8 cellular contexts compared by ENCODE assay signal in the genomic region with DNA sequence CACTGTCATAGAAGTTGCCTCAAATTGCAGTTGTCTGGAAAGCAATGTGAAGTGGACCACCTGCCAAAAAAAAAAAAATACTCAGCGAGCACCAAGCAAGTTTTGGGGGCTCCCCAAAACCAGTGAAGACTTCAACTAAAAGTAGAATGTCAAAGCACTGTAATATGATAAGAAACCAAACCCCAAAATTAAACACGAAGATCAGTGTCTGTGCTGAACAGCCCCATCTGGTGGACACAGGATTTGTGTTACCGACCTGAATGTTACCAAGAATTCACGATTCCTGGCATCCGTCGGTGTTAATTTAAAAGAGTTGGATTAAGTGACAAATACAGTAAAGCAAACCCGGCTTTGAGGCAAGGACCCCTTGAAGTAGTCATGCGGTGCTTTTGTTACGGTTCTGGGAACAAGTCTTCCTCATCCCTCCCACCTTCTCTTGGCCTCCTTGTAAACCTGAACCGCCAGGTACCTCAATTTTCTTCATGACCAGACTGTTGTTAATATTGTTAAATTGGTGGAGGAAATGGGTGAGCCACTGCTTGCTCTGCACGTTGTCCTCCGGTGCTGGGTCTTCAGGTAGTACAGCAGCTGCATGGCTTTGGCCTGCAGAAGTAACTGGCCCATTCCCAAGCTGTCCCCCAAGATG. TPM values are rescaled to one million over a fixed set of nuclear protein-coding genes. Genes with fewer than 3 reads are reported as not detected.
A peak's percentile ranks its signal among the peaks of the same experiment; 100 is the strongest.
DNase-seq lines count a peak whose midpoint lies in the region; ATAC-seq and TF ChIP-seq lines count a peak whose summit lies in the region.

No MANE protein-coding gene starts in this region.

- H3K9me3 ChIP-seq in testis: no peaks in the 10 kb centered on the region

- no peaks in the 10 kb centered on the region for H3K27me3 Mint-ChIP-seq in natural killer cell treated with Interleukin-12 subunit alpha and Interleukin-12 subunit beta and Interleukin-15 and Interleukin-18, amount 100 ng/mL, for 72 hours

- no peaks in the 10 kb centered on the region for H3K36me3 ChIP-seq in testis (ENCODE audit: low read depth, missing control alignments)

- no peaks in the 10 kb centered on the region for H3K9me3 Mint-ChIP-seq in natural killer cell treated with Interleukin-12 subunit alpha and Interleukin-12 subunit beta and Interleukin-15 and Interleukin-18, amount 100 ng/mL, for 72 hours

- no peak overlapping the region for H3K4me3 ChIP-seq in testis

- H3K27ac ChIP-seq in testis: no peak overlapping the region

- no peaks in the 10 kb centered on the region for H3K27me3 ChIP-seq in testis

- H3K4me3 Mint-ChIP-seq in natural killer cell treated with Interleukin-12 subunit alpha and Interleukin-12 subunit beta and Interleukin-15 and Interleukin-18, amount 100 ng/mL, for 72 hours: peak overlapping the region; percentile 8

- 10 to 25% methylated on average over 12 of the region's 12 CpGs for WGBS in testis, 2 donors

- intact Hi-C loops in testis (cut with DNase I; ENCODE audit: low total_unique reads): no loop called here

- H3K36me3 Mint-ChIP-seq in natural killer cell treated with Interleukin-12 subunit alpha and Interleukin-12 subunit beta and Interleukin-15 and Interleukin-18, amount 100 ng/mL, for 72 hours: no peaks in the 10 kb centered on the region

- TF ChIP-seq POLR2A in testis (IDR thresholded peaks at IDR 0.05): no peak

- peaks cover 5% of the 10 kb centered on the region for H3K4me1 ChIP-seq in testis

- ATAC-seq in esophagus mucosa: peak; percentile 60
- no peak for ATAC-seq in natural killer cell treated with Interleukin-12 subunit alpha and Interleukin-12 subunit beta and Interleukin-15 and Interleukin-18, amount 100 ng/mL, for 72 hours
- ATAC-seq in HG03469 (IDR thresholded peaks at IDR 0.05; ENCODE audit: unreplicated experiment): no peak

- peaks cover 11 to 14% of the 10 kb centered on the region in 2 donors for H3K4me1 Mint-ChIP-seq in natural killer cell treated with Interleukin-12 subunit alpha and Interleukin-12 subunit beta and Interleukin-15 and Interleukin-18, amount 100 ng/mL, for 72 hours (ENCODE audit: low read depth in 2 of 2)

- H3K27ac Mint-ChIP-seq in natural killer cell treated with Interleukin-12 subunit alpha and Interleukin-12 subunit beta and Interleukin-15 and Interleukin-18, amount 100 ng/mL, for 72 hours: no peak overlapping the region

- peak; percentile 52 to 72 (median 69) for TF ChIP-seq CTCF in testis (IDR thresholded peaks at IDR 0.05)

- DNase-seq in activated gamma-delta T cell treated with Interleukin-2 at 50 U/mL for 16 hours (peak; percentile 52), activated gamma-delta T cell (lab: John Stamatoyannopoulos, UW) (no peak), NCI-H345 treated with DMSO at 0.1 percent for 48 hours (lab: John Stamatoyannopoulos, UW; ENCODE audit: unreplicated experiment) (peak; percentile 6), testis (peak; percentile 84)
- peak; percentile 58 for DNase-seq in activated CD8-positive, alpha-beta memory T cell treated with anti-CD3 and anti-CD28 coated beads, Interleukin-2, amount 50 U/mL, for 4 hours
- DNase-seq in natural killer cell treated with Interleukin-12 subunit alpha and Interleukin-12 subunit beta and Interleukin-15 and Interleukin-18, amount 100 ng/mL, for 72 hours (ENCODE audit: low spot score): no peak

RNA-seq across cellular contexts. Expression of a gene that starts 31.3 kb away (rescaled TPM):
- total RNA-seq in esophagus mucosa (40.1 TPM), testis (10 to 100 TPM; 56.5 to 67.2 TPM)
- 100 to 1,000 TPM in 1 of 2 donors, 10 to 100 TPM in 1; 66.8 to 105 TPM for total RNA-seq in natural killer cell treated with Interleukin-12 subunit alpha and Interleukin-12 subunit beta and Interleukin-15 and Interleukin-18, amount 100 ng/mL, for 72 hours
- polyA plus RNA-seq in testis (ENCODE audit: insufficient read depth, low read depth, low replicate concordance): 18.0 TPM

RNA-seq across cellular contexts. Expression of a gene that starts 33.7 kb away (rescaled TPM):
- total RNA-seq in esophagus mucosa (1.6 TPM), testis (10 to 100 TPM; 25.6 to 29.2 TPM)
- total RNA-seq in natural killer cell treated with Interleukin-12 subunit alpha and Interleukin-12 subunit beta and Interleukin-15 and Interleukin-18, amount 100 ng/mL, for 72 hours: 10 to 100 TPM; 10.1 to 19.1 TPM
- 13.2 TPM for polyA plus RNA-seq in testis (ENCODE audit: insufficient read depth, low read depth, low replicate concordance)

RNA-seq across cellular contexts. Expression of a gene that starts 57.3 kb away (rescaled TPM):
- total RNA-seq in esophagus mucosa (41.2 TPM), testis (10 to 100 TPM; 35.8 to 48.2 TPM)
- total RNA-seq in natural killer cell treated with Interleukin-12 subunit alpha and Interleukin-12 subunit beta and Interleukin-15 and Interleukin-18, amount 100 ng/mL, for 72 hours: 10 to 100 TPM; 50.7 to 56.9 TPM
- polyA plus RNA-seq in testis (ENCODE audit: insufficient read depth, low read depth, low replicate concordance): 40.2 TPM

RNA-seq across cellular contexts. Expression of a gene that starts 59.9 kb away (rescaled TPM):
- 23.8 TPM for total RNA-seq in esophagus mucosa
- total RNA-seq in natural killer cell treated with Interleukin-12 subunit alpha and Interleukin-12 subunit beta and Interleukin-15 and Interleukin-18, amount 100 ng/mL, for 72 hours: 10 to 100 TPM; 42.7 to 54.1 TPM
- total RNA-seq in testis: 100 to 1,000 TPM; 122 to 132 TPM
- polyA plus RNA-seq in testis (ENCODE audit: insufficient read depth, low read depth, low replicate concordance): 24.3 TPM

Comparison
In these comparisons a context has a peak if more than half of its experiments do, and no peak if none do; other contexts are left out.
1. DNase-seq: peak in activated gamma-delta T cell treated with Interleukin-2 at 50 U/mL for 16 hours (single experiment), NCI-H345 treated with DMSO at 0.1 percent for 48 hours (single experiment), activated CD8-positive, alpha-beta memory T cell treated with anti-CD3 and anti-CD28 coated beads, Interleukin-2, amount 50 U/mL, for 4 hours (single experiment) and testis (single experiment); none in activated gamma-delta T cell (single experiment) and natural killer cell treated with Interleukin-12 subunit alpha and Interleukin-12 subunit beta and Interleukin-15 and Interleukin-18, amount 100 ng/mL, for 72 hours (single experiment).